ENCODE assay signal across 8 cellular contexts in genomic region chr16:57734308-57734924, GRCh38. TPM values are rescaled to one million over a fixed set of nuclear protein-coding genes. Genes with fewer than 3 reads are reported as not detected.
DNase-seq lines count a peak whose midpoint lies in the region; ATAC-seq and TF ChIP-seq lines count a peak whose summit lies in the region.

No MANE protein-coding gene starts in this region.

- peaks cover 5% of the 10 kb centered on the region; the same call in 1 of the 2 replicates for H3K4me1 ChIP-seq in HUES64 (ENCODE audit: insufficient read depth, low read length)
- H3K4me1 ChIP-seq in muscle layer of colon (ENCODE audit: insufficient read depth, low read length): peaks cover 14% of the 10 kb centered on the region

- no peak for ATAC-seq in HG03378 (IDR thresholded peaks at IDR 0.05; ENCODE audit: unreplicated experiment)

- H3K9ac ChIP-seq in HUES64 (ENCODE audit: low read depth, low read length): peak overlapping the region; percentile 94
- peak overlapping the region; percentile 93 for H3K9ac ChIP-seq in muscle layer of colon (ENCODE audit: low read length)

- TF ChIP-seq CTCF in AG04450 (IDR thresholded peaks at IDR 0.05; ENCODE audit: low read depth, low read length) (no peak), choroid plexus epithelial cell (conservative IDR thresholded peaks at IDR 0.05; ENCODE audit: low read depth, low read length) (no peak)

- WGBS in HUES64: 68% methylated on average over 20 of the region's 20 CpGs

- POLR2A ChIA-PET in AG04450 (lab: Yijun Ruan, JAX): interaction anchor here (0.8 to 1.2 kb wide), 3 partner anchors 18 to 287 kb away, joined by 3 to 4 read pairs (median 3); partner anchors contain the start of genes CIAPIN1 and COQ9

- H3K36me3 ChIP-seq in HUES64 (ENCODE audit: insufficient read depth, low read length) (peaks cover 9% of the 10 kb centered on the region; the same call in 1 of the 2 replicates), muscle layer of colon (ENCODE audit: insufficient read depth, low read length) (no peaks in the 10 kb centered on the region)

- DNase-seq in AG04450 (ENCODE audit: low read depth, low spot score) (no peak), choroid plexus epithelial cell (ENCODE audit: low read depth) (no peak), HuH-7 (ENCODE audit: low spot score) (no peak), NCI-H2107 (lab: John Stamatoyannopoulos, UW) (no peak)
- DNase-seq in effector CD8-positive, alpha-beta T cell (lab: John Stamatoyannopoulos, UW): no peak

- H3K4me3 ChIP-seq in AG04450 (ENCODE audit: low read depth, low read length): peak overlapping the region; percentile 82
- H3K4me3 ChIP-seq in HUES64 (ENCODE audit: low read length): peak overlapping the region; percentile 86
- peak overlapping the region; percentile 87 for H3K4me3 ChIP-seq in choroid plexus epithelial cell (ENCODE audit: low read depth, low read length)
- H3K4me3 ChIP-seq in muscle layer of colon (ENCODE audit: low read depth in 1 of 2, low read length in 2 of 2): peak overlapping the region; percentile 51 to 82

- H3K27ac ChIP-seq in AG04450 (ENCODE audit: low read depth, low read length) (peak overlapping the region; percentile 81), HUES64 (ENCODE audit: low read depth, low read length) (peak overlapping the region; percentile 93), muscle layer of colon (ENCODE audit: low read depth, low read length) (peak overlapping the region; percentile 93)

- peaks cover 3% of the 10 kb centered on the region; the same call in 1 of the 2 replicates for H3K9me3 ChIP-seq in AG04450 (ENCODE audit: control insufficient read depth, insufficient read depth, low read length)
- no peaks in the 10 kb centered on the region for H3K9me3 ChIP-seq in HUES64 (ENCODE audit: insufficient read depth, low read depth, low read length)
- H3K9me3 ChIP-seq in muscle layer of colon (ENCODE audit: low read length): no peaks in the 10 kb centered on the region

- CTCF ChIA-PET in AG04450 (lab: Charles Lee): interaction anchor here (0.6 to 1.2 kb wide), 2 partner anchors 143 to 156 kb away, joined by 5 to 6 read pairs; no protein-coding TSS in a partner anchor

- H3K27me3 ChIP-seq in AG04450 (ENCODE audit: control insufficient read depth, insufficient read depth, low read length): no peaks in the 10 kb centered on the region
- H3K27me3 ChIP-seq in HUES64 (ENCODE audit: insufficient read depth, low read length): no peaks in the 10 kb centered on the region
- H3K27me3 ChIP-seq in muscle layer of colon (ENCODE audit: control insufficient read depth in 1 of 2, insufficient read depth in 2 of 2, low read length in 2 of 2): no peaks in the 10 kb centered on the region

RNA-seq across cellular contexts. Expression of gene KATNB1, which starts 1.2 kb away (rescaled TPM):
- polyA plus RNA-seq in AG04450 (2011; rRNA removed): 10.7 and 15.1 TPM in 2 replicates
- 14.8 and 15.0 TPM in 2 replicates for polyA minus RNA-seq in AG04450 (2011; rRNA and poly(A)+ RNA removed)
- polyA plus RNA-seq in HUES64 (2013, experiment 1 of 2): 28.1 TPM
- polyA plus RNA-seq in HUES64 (2013, experiment 2 of 2): 29.4 TPM

RNA-seq across cellular contexts. Expression of gene DRC7, which starts 39.8 kb away (rescaled TPM):
- polyA plus RNA-seq in AG04450 (2011; rRNA removed): not detected in 2 replicates
- polyA minus RNA-seq in AG04450 (2011; rRNA and poly(A)+ RNA removed): not detected in 2 replicates
- 0.10 TPM for polyA plus RNA-seq in HUES64 (2013, experiment 1 of 2)
- polyA plus RNA-seq in HUES64 (2013, experiment 2 of 2): not detected
